Comparison of ENCODE assay signal across 1 cellular context in genomic region chr17:781920-782731, GRCh38.
TF ChIP-seq lines count a peak whose summit lies in the region.

A gene with protein sequence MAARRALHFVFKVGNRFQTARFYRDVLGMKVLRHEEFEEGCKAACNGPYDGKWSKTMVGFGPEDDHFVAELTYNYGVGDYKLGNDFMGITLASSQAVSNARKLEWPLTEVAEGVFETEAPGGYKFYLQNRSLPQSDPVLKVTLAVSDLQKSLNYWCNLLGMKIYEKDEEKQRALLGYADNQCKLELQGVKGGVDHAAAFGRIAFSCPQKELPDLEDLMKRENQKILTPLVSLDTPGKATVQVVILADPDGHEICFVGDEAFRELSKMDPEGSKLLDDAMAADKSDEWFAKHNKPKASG (minus strand): TSS chr17:782280. CDS start chr17:782255, 25 bp downstream.
Gene MRM3 (plus strand): TSS chr17:782353. CDS start chr17:782379, 26 bp downstream.

TF ChIP-seq in K562, 482 proteins besides CTCF, POLR2A, EP300 and RAD21 (continued from another document and continues in another):
- TF ChIP-seq, protein P1, sequence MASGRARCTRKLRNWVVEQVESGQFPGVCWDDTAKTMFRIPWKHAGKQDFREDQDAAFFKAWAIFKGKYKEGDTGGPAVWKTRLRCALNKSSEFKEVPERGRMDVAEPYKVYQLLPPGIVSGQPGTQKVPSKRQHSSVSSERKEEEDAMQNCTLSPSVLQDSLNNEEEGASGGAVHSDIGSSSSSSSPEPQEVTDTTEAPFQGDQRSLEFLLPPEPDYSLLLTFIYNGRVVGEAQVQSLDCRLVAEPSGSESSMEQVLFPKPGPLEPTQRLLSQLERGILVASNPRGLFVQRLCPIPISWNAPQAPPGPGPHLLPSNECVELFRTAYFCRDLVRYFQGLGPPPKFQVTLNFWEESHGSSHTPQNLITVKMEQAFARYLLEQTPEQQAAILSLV (tag; IDR thresholded peaks at IDR 0.05), result no peak
- TF ChIP-seq ETV6 (IDR thresholded peaks at IDR 0.05; ENCODE audit: borderline replicate concordance in 1 of 2, low read depth in 2 of 2, low read length in 1 of 2) (no peak), ETV6 (CRISPR knock-in tag; IDR thresholded peaks at IDR 0.05; ENCODE audit: borderline replicate concordance) (no peak), POLR2B (IDR thresholded peaks at IDR 0.05; ENCODE audit: low read depth, partially characterized antibody) (peak; percentile 64), ARID3B (CRISPR knock-in tag; IDR thresholded peaks at IDR 0.05; ENCODE audit: borderline replicate concordance) (no peak), CC2D1A (IDR thresholded peaks at IDR 0.05) (no peak), HMGN3 (IDR thresholded peaks at IDR 0.05; ENCODE audit: borderline replicate concordance, extremely low read depth, insufficient read length, low read depth, low read length) (no peak), ZNF696 (CRISPR knock-in tag; conservative IDR thresholded peaks at IDR 0.05) (no peak), PATZ1 (CRISPR knock-in tag; IDR thresholded peaks at IDR 0.05; ENCODE audit: borderline replicate concordance) (no peak), COPS2 (conservative IDR thresholded peaks at IDR 0.05) (no peak), ZNF77 (CRISPR knock-in tag; IDR thresholded peaks at IDR 0.05) (no peak), CEBPG (CRISPR knock-in tag; IDR thresholded peaks at IDR 0.05) (0 out of 2 replicates have a peak, but pooled peaks have one; percentile 23), CEBPG (tag; conservative IDR thresholded peaks at IDR 0.05 in 1 of 2, IDR thresholded peaks at IDR 0.05 in 1 of 2) (no peak), DACH1 (IDR thresholded peaks at IDR 0.05; ENCODE audit: partially characterized antibody) (peak; percentile 14), NR3C1 (CRISPR knock-in tag; IDR thresholded peaks at IDR 0.05) (no peak), ZNF766 (CRISPR knock-in tag; conservative IDR thresholded peaks at IDR 0.05) (peak; percentile 58; the same call in 1 of the 2 replicates), FOXK2 (conservative IDR thresholded peaks at IDR 0.05 in 1 of 2, IDR thresholded peaks at IDR 0.05 in 1 of 2; ENCODE audit: low read depth in 2 of 2) (peak in 1 of 2 experiments; percentile 32; a peak in 2 of 4 replicates), SOX6 (IDR thresholded peaks at IDR 0.05) (no peak), NR4A1 (CRISPR knock-in tag; IDR thresholded peaks at IDR 0.05) (no peak), NR4A1 (tag; IDR thresholded peaks at IDR 0.05) (0 out of 2 replicates have a peak, but pooled peaks have one; percentile 23), ZNF274 (IDR thresholded peaks at IDR 0.05; ENCODE audit: borderline replicate concordance, low read depth, low read length) (no peak), ZNF518B (CRISPR knock-in tag; IDR thresholded peaks at IDR 0.05) (no peak), SAFB2 (IDR thresholded peaks at IDR 0.05; ENCODE audit: borderline replicate concordance, low read depth, low read length, severe bottlenecking) (no peak), KLF16 (IDR thresholded peaks at IDR 0.05) (no peak), CBX2 (IDR thresholded peaks at IDR 0.05; ENCODE audit: insufficient read depth, low read length, poor library complexity, severe bottlenecking) (no peak), SMAD3 (CRISPR knock-in tag; conservative IDR thresholded peaks at IDR 0.05) (no peak)
- TF ChIP-seq, protein P2, sequence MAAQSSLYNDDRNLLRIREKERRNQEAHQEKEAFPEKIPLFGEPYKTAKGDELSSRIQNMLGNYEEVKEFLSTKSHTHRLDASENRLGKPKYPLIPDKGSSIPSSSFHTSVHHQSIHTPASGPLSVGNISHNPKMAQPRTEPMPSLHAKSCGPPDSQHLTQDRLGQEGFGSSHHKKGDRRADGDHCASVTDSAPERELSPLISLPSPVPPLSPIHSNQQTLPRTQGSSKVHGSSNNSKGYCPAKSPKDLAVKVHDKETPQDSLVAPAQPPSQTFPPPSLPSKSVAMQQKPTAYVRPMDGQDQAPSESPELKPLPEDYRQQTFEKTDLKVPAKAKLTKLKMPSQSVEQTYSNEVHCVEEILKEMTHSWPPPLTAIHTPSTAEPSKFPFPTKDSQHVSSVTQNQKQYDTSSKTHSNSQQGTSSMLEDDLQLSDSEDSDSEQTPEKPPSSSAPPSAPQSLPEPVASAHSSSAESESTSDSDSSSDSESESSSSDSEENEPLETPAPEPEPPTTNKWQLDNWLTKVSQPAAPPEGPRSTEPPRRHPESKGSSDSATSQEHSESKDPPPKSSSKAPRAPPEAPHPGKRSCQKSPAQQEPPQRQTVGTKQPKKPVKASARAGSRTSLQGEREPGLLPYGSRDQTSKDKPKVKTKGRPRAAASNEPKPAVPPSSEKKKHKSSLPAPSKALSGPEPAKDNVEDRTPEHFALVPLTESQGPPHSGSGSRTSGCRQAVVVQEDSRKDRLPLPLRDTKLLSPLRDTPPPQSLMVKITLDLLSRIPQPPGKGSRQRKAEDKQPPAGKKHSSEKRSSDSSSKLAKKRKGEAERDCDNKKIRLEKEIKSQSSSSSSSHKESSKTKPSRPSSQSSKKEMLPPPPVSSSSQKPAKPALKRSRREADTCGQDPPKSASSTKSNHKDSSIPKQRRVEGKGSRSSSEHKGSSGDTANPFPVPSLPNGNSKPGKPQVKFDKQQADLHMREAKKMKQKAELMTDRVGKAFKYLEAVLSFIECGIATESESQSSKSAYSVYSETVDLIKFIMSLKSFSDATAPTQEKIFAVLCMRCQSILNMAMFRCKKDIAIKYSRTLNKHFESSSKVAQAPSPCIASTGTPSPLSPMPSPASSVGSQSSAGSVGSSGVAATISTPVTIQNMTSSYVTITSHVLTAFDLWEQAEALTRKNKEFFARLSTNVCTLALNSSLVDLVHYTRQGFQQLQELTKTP (IDR thresholded peaks at IDR 0.05; ENCODE audit: low read depth in 1 of 2, partially characterized antibody in 2 of 2), result no peak
- TF ChIP-seq, protein P3, sequence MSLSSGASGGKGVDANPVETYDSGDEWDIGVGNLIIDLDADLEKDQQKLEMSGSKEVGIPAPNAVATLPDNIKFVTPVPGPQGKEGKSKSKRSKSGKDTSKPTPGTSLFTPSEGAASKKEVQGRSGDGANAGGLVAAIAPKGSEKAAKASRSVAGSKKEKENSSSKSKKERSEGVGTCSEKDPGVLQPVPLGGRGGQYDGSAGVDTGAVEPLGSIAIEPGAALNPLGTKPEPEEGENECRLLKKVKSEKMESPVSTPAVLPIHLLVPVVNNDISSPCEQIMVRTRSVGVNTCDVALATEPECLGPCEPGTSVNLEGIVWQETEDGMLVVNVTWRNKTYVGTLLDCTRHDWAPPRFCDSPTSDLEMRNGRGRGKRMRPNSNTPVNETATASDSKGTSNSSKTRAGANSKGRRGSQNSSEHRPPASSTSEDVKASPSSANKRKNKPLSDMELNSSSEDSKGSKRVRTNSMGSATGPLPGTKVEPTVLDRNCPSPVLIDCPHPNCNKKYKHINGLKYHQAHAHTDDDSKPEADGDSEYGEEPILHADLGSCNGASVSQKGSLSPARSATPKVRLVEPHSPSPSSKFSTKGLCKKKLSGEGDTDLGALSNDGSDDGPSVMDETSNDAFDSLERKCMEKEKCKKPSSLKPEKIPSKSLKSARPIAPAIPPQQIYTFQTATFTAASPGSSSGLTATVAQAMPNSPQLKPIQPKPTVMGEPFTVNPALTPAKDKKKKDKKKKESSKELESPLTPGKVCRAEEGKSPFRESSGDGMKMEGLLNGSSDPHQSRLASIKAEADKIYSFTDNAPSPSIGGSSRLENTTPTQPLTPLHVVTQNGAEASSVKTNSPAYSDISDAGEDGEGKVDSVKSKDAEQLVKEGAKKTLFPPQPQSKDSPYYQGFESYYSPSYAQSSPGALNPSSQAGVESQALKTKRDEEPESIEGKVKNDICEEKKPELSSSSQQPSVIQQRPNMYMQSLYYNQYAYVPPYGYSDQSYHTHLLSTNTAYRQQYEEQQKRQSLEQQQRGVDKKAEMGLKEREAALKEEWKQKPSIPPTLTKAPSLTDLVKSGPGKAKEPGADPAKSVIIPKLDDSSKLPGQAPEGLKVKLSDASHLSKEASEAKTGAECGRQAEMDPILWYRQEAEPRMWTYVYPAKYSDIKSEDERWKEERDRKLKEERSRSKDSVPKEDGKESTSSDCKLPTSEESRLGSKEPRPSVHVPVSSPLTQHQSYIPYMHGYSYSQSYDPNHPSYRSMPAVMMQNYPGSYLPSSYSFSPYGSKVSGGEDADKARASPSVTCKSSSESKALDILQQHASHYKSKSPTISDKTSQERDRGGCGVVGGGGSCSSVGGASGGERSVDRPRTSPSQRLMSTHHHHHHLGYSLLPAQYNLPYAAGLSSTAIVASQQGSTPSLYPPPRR (CRISPR knock-in tag; IDR thresholded peaks at IDR 0.05; ENCODE audit: borderline replicate concordance), result 0 out of 2 replicates have a peak, but pooled peaks have one; percentile 74
- TF ChIP-seq, protein P4, sequence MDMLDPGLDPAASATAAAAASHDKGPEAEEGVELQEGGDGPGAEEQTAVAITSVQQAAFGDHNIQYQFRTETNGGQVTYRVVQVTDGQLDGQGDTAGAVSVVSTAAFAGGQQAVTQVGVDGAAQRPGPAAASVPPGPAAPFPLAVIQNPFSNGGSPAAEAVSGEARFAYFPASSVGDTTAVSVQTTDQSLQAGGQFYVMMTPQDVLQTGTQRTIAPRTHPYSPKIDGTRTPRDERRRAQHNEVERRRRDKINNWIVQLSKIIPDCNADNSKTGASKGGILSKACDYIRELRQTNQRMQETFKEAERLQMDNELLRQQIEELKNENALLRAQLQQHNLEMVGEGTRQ (CRISPR knock-in tag; IDR thresholded peaks at IDR 0.05), result 0 out of 2 replicates have a peak, but pooled peaks have one; percentile 35
